23 cellular contexts compared by ENCODE assay signal in the genomic region with DNA sequence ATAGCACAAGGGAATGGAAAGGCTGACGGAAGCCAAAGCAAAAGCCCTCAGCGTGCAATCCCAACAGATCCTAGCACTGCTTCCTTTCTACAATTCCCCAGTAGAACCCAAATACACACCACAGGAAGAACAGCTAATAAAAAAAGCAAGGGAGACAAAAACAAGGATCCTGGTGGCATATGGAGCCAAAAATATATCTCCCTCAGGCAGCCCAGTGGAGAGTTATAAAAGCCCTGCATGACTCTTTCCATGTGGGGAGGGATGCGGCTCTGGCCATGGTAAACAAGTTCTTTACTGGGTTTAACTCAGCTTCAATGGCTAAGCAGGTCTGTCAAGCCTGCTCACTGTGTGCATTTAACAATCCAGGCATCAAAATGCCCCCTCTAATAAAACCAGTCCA.
"Had no signal": no experiment of that assay in that cellular context is flagged by ENCODE, and none has a peak within 500 bp of the region (broad histone marks: within the 10 kb centered on the region; RNA-seq: fewer than 3 reads in every experiment).

No MANE protein-coding gene starts in this region.

- H3K9me3 ChIP-seq: breast epithelium, esophagus squamous epithelium, gastrocnemius medialis, mucosa of descending colon, upper lobe of left lung had no signal

- ATAC-seq: activated T-cell treated with anti-CD3 and anti-CD28 coated beads, Interleukin-2, amount 50 U/mL, for 72 hours; gastrocnemius medialis; mucosa of descending colon; stimulated activated naive CD8-positive, alpha-beta T cell treated with anti-CD3 and anti-CD28 coated beads, Interleukin-15, Interleukin-2, amounts not matched to agents 100 U/mL and 50 U/mL, for 24 hours had no signal

- H3K27me3 ChIP-seq: breast epithelium, esophagus squamous epithelium, gastrocnemius medialis, upper lobe of left lung had no signal

- H3K4me1 ChIP-seq: breast epithelium had no signal

- H3K27ac ChIP-seq: breast epithelium, esophagus squamous epithelium, gastrocnemius medialis, upper lobe of left lung had no signal

- H3K4me1 Mint-ChIP-seq: activated B cell treated with CpG ODN at 0.5 μM for 24 hours; activated naive CD8-positive, alpha-beta T cell treated with anti-CD3 and anti-CD28 coated beads, Interleukin-2, amount 10 ng/mL, durations not matched to agents 7 days and 5 days; central memory CD8-positive, alpha-beta T cell; naive B cell; neural crest cell had no signal

- H3K36me3 Mint-ChIP-seq: activated naive CD8-positive, alpha-beta T cell treated with anti-CD3 and anti-CD28 coated beads, Interleukin-2, amount 10 ng/mL, durations not matched to agents 7 days and 5 days; naive B cell had no signal

- H3K4me3 Mint-ChIP-seq: activated B cell treated with CpG ODN at 0.5 μM for 24 hours; activated naive CD4-positive, alpha-beta T cell treated with anti-CD3 and anti-CD28 coated beads for 36 hours; activated naive CD8-positive, alpha-beta T cell treated with anti-CD3 and anti-CD28 coated beads, Interleukin-2, amount 10 ng/mL, durations not matched to agents 7 days and 5 days; activated T-cell treated with anti-CD3 and anti-CD28 coated beads, Interleukin-2, amount 50 U/mL, for 72 hours; central memory CD8-positive, alpha-beta T cell; naive B cell; neural crest cell had no signal

- H3K36me3 ChIP-seq: breast epithelium, esophagus squamous epithelium, gastrocnemius medialis, upper lobe of left lung had no signal

- H3K4me3 ChIP-seq: breast epithelium, esophagus squamous epithelium, gastrocnemius medialis, mucosa of descending colon, upper lobe of left lung had no signal

- DNase-seq: activated B cell treated with CpG ODN at 0.5 μM for 24 hours; activated CD4-positive, alpha-beta T cell treated with anti-CD3 and anti-CD28 coated beads for 4 hours; activated CD4-positive, alpha-beta T cell treated with anti-CD3 and anti-CD28 coated beads, Interleukin-2, amount 50 U/mL, for 48 hours; activated effector memory CD4-positive, alpha-beta T cell treated with Interleukin-2 at 50 U/mL for 16 hours; activated naive CD4-positive, alpha-beta T cell treated with anti-CD3 and anti-CD28 coated beads for 36 hours; activated naive CD8-positive, alpha-beta T cell treated with anti-CD3 and anti-CD28 coated beads, Interleukin-2, amount 10 ng/mL, durations not matched to agents 7 days and 5 days; activated T-cell treated with anti-CD3 and anti-CD28 coated beads, Interleukin-2, amount 50 U/mL, for 72 hours; amniotic stem cell; esophagus squamous epithelium; gastrocnemius medialis; hippocampal formation; mucosa of descending colon; naive B cell; occipital lobe; posterior cingulate gyrus; retina; stimulated activated CD4-positive, alpha-beta T cell treated with anti-CD3 and anti-CD28 coated beads, Interleukin-4, amount 100 ng/mL, for 24 hours; stimulated activated naive CD8-positive, alpha-beta T cell treated with anti-CD3 and anti-CD28 coated beads, Interleukin-15, Interleukin-2, amounts not matched to agents 100 U/mL and 50 U/mL, for 24 hours; T-helper 9 cell; upper lobe of left lung had no signal

- H3K27ac Mint-ChIP-seq: activated B cell treated with CpG ODN at 0.5 μM for 24 hours; activated naive CD4-positive, alpha-beta T cell treated with anti-CD3 and anti-CD28 coated beads for 36 hours; activated naive CD8-positive, alpha-beta T cell treated with anti-CD3 and anti-CD28 coated beads, Interleukin-2, amount 10 ng/mL, durations not matched to agents 7 days and 5 days; activated T-cell treated with anti-CD3 and anti-CD28 coated beads, Interleukin-2, amount 50 U/mL, for 72 hours; naive B cell had no signal

- H3K9me3 Mint-ChIP-seq: activated B cell treated with CpG ODN at 0.5 μM for 24 hours; activated naive CD4-positive, alpha-beta T cell treated with anti-CD3 and anti-CD28 coated beads for 36 hours; activated naive CD8-positive, alpha-beta T cell treated with anti-CD3 and anti-CD28 coated beads, Interleukin-2, amount 10 ng/mL, durations not matched to agents 7 days and 5 days; activated T-cell treated with anti-CD3 and anti-CD28 coated beads, Interleukin-2, amount 50 U/mL, for 72 hours; central memory CD8-positive, alpha-beta T cell had no signal
